8 cellular contexts compared by ENCODE assay signal in genomic region chr1:233113009-233113712, GRCh38.
DNase-seq lines count a peak whose midpoint lies in the region; ATAC-seq and TF ChIP-seq lines count a peak whose summit lies in the region.

No MANE protein-coding gene starts in this region.

- H3K4me3 ChIP-seq in smooth muscle cell = peak overlapping the region; percentile 11

- no peaks in the 10 kb centered on the region for H3K27me3 ChIP-seq in smooth muscle cell (ENCODE audit: low read depth)

- H4K20me1 ChIP-seq in smooth muscle cell (ENCODE audit: low read depth) = no peaks in the 10 kb centered on the region

- DNase-seq in activated T-cell treated with anti-CD3 and anti-CD28 coated beads for 48 hours (ENCODE audit: low read depth) (peak; percentile 25), activated T-cell treated with anti-CD3 and anti-CD28 coated beads for 4 hours (no peak), OCI-M1 (lab: John Stamatoyannopoulos, UW) (peak; percentile 98), brain pericyte (ENCODE audit: low read depth, low spot score) (peak; percentile 91), iPS-NIHi7 (ENCODE audit: extremely low spot score) (peak; percentile 55), smooth muscle cell (lab: John Stamatoyannopoulos, UW; ENCODE audit: unreplicated experiment) (peak; percentile 22), D341Med (ENCODE audit: low spot score) (no peak)

- H3K9ac ChIP-seq in smooth muscle cell (ENCODE audit: low read depth) = peak overlapping the region; percentile 81

- H3K36me3 ChIP-seq in smooth muscle cell (ENCODE audit: low read depth) = no peaks in the 10 kb centered on the region

- H2AFZ ChIP-seq in smooth muscle cell (ENCODE audit: low read depth) = no peak overlapping the region

- H3K4me1 ChIP-seq in smooth muscle cell (ENCODE audit: low read depth) = peaks cover 26% of the 10 kb centered on the region

- peak overlapping the region; percentile 76 for H3K4me2 ChIP-seq in smooth muscle cell

- no peaks in the 10 kb centered on the region for H3K79me2 ChIP-seq in smooth muscle cell (ENCODE audit: low read depth)

- under 1% methylated on average over 7 of the region's 7 CpGs for WGBS in smooth muscle cell (ENCODE audit: low lambda C conversion rate)

- H3K9me3 ChIP-seq in smooth muscle cell (replicated peaks; ENCODE audit: low read depth) = no peaks in the 10 kb centered on the region

- H3F3A ChIP-seq in smooth muscle cell (ENCODE audit: low read depth) = peaks cover 29% of the 10 kb centered on the region

- ATAC-seq in HG02884 (IDR thresholded peaks at IDR 0.05; ENCODE audit: unreplicated experiment) = peak; percentile 80

- peak overlapping the region; percentile 94 for H3K27ac ChIP-seq in smooth muscle cell (ENCODE audit: low read depth)

- TF ChIP-seq CTCF in smooth muscle cell (IDR thresholded peaks at IDR 0.05; ENCODE audit: borderline replicate concordance, insufficient read depth, poor library complexity, severe bottlenecking) = no peak

Comparison
In these comparisons a context has a peak if more than half of its experiments do, and no peak if none do; other contexts are left out.
1. DNase-seq: peak in activated T-cell treated with anti-CD3 and anti-CD28 coated beads for 48 hours (single experiment), OCI-M1 (single experiment), brain pericyte (single experiment), iPS-NIHi7 (single experiment) and smooth muscle cell (single experiment); none in activated T-cell treated with anti-CD3 and anti-CD28 coated beads for 4 hours (single experiment) and D341Med (single experiment).